In the genomic region with DNA sequence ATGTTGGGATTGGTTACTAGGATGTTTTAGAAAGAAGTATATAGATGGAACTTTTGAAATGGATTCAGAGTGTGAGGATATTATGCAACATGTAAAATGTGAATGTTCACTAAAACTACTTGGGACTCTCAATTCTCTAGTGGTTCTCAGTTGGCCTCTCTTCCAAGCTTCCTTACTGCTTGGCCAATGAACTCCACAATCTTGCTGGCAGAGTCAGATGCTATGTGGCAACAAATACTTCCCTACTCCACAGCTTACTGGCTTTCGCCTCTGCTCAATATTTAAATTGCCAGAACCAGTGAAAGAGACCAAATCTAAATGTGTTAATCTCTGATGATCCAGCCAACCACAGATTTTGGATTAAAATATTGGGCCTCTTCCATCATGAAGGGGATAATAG, we compare ENCODE assay signal across 19 cellular contexts.
A peak's percentile ranks its signal among the peaks of the same experiment; 100 is the strongest.
DNase-seq lines count a peak whose midpoint lies in the region; ATAC-seq and TF ChIP-seq lines count a peak whose summit lies in the region.
"Had no signal": no experiment of that assay in that cellular context is flagged by ENCODE, and none has a peak within 500 bp of the region (broad histone marks: within the 10 kb centered on the region; RNA-seq: fewer than 3 reads in every experiment).

No MANE protein-coding gene starts in this region.

- no peaks in the 10 kb centered on the region for H3K27me3 ChIP-seq in body of pancreas
- no peaks in the 10 kb centered on the region for H3K27me3 ChIP-seq in gastroesophageal sphincter
- H3K27me3 ChIP-seq in gastrocnemius medialis: no peaks in the 10 kb centered on the region
- no peaks in the 10 kb centered on the region for H3K27me3 ChIP-seq in endodermal cell (ENCODE audit: control insufficient read depth, insufficient read depth, low read length, poor library complexity, severe bottlenecking)
- no peaks in the 10 kb centered on the region for H3K27me3 ChIP-seq in prostate gland (replicated peaks; ENCODE audit: insufficient read depth)
- H3K27me3 ChIP-seq: SJCRH30 had no signal

- H3K4me3 ChIP-seq in AG10803 (ENCODE audit: low read length) (no peak overlapping the region), body of pancreas (no peak overlapping the region), gastroesophageal sphincter (no peak overlapping the region), gastrocnemius medialis (no peak overlapping the region), endodermal cell (ENCODE audit: low read length) (no peak overlapping the region), prostate gland (no peak overlapping the region)
- H3K4me3 ChIP-seq: PC-9, SJCRH30 had no signal

- H3K4me3 Mint-ChIP-seq in endodermal cell (no peak overlapping the region), MCF 10A (ENCODE audit: unreplicated experiment) (no peak overlapping the region)
- H3K4me3 Mint-ChIP-seq: CD8-positive, alpha-beta memory T cell; H9 had no signal

- H3K36me3 ChIP-seq in body of pancreas (replicated peaks in 1 of 2; ENCODE audit: insufficient read depth in 1 of 2, low read depth in 2 of 2) (no peaks in the 10 kb centered on the region), gastroesophageal sphincter (no peaks in the 10 kb centered on the region), gastrocnemius medialis (no peaks in the 10 kb centered on the region), endodermal cell (ENCODE audit: control insufficient read depth, insufficient read depth, low read length) (no peaks in the 10 kb centered on the region), prostate gland (no peaks in the 10 kb centered on the region)
- H3K36me3 ChIP-seq: SJCRH30 had no signal

- H3K9me3 ChIP-seq in body of pancreas (no peaks in the 10 kb centered on the region), gastroesophageal sphincter (no peaks in the 10 kb centered on the region), gastrocnemius medialis (no peaks in the 10 kb centered on the region), endodermal cell (ENCODE audit: control insufficient read depth, low read length) (no peaks in the 10 kb centered on the region), prostate gland (no peaks in the 10 kb centered on the region)
- H3K9me3 ChIP-seq: SJCRH30 had no signal

- TF ChIP-seq CTCF in AG10803 (conservative IDR thresholded peaks at IDR 0.05; ENCODE audit: low read length): no peak
- no peak for TF ChIP-seq CTCF in body of pancreas (IDR thresholded peaks at IDR 0.05)
- TF ChIP-seq CTCF in gastroesophageal sphincter (IDR thresholded peaks at IDR 0.05): no peak
- no peak for TF ChIP-seq CTCF in gastrocnemius medialis (IDR thresholded peaks at IDR 0.05 in 4 of 5, conservative IDR thresholded peaks at IDR 0.05 in 1 of 5)
- no peak for TF ChIP-seq CTCF in endodermal cell (conservative IDR thresholded peaks at IDR 0.05)
- no peak for TF ChIP-seq CTCF in prostate gland (IDR thresholded peaks at IDR 0.05)
- TF ChIP-seq CTCF in MCF 10A (IDR thresholded peaks at IDR 0.05; ENCODE audit: unreplicated experiment): no peak

- H3K9ac ChIP-seq in endodermal cell (ENCODE audit: extremely low read depth, low read length, poor library complexity, severe bottlenecking): no peak overlapping the region

- WGBS in body of pancreas, 2 donors: 84 to 92% methylated on average over 1 of the region's 1 CpG
- 71 to 83% methylated on average over 1 of the region's 1 CpG for WGBS in gastroesophageal sphincter (ENCODE audit: low coverage in 1 of 2), 2 donors
- WGBS in endodermal cell (ENCODE audit: insufficient coverage in 1 of 2, insufficient read length in 1 of 2), 2 experiments: 89 to 100% methylated on average over 1 of the region's 1 CpG
- 95% methylated on average over 1 of the region's 1 CpG for whole genome bisulfite sequencing in prostate gland

- in situ Hi-C loops in gastrocnemius medialis (cut with MboI; ENCODE audit: low sequenced_read_pairs in 4 of 4): no loop called here

- no peak overlapping the region for H3K27ac ChIP-seq in body of pancreas
- H3K27ac ChIP-seq in gastroesophageal sphincter: no peak overlapping the region
- no peak overlapping the region for H3K27ac ChIP-seq in gastrocnemius medialis
- H3K27ac ChIP-seq in endodermal cell (ENCODE audit: low read depth, low read length): no peak overlapping the region
- H3K27ac ChIP-seq in prostate gland: no peak overlapping the region
- H3K27ac ChIP-seq: PC-9, RWPE1, SJCRH30 had no signal

- CTCF ChIA-PET in MCF 10A (lab: Yijun Ruan, JAX): no interaction called here

- ATAC-seq in body of pancreas (peak; percentile 24), gastroesophageal sphincter (peak; percentile 86), gastrocnemius medialis (peak; percentile 65 to 75)

- H3K27ac Mint-ChIP-seq in endodermal cell (no peak overlapping the region), MCF 10A (ENCODE audit: low read depth, unreplicated experiment) (no peak overlapping the region)
- H3K27ac Mint-ChIP-seq: CD8-positive, alpha-beta memory T cell; H9 had no signal

- POLR2A ChIA-PET in MCF 10A (lab: Yijun Ruan, JAX): interaction anchor here (0.8 kb wide), 1 partner anchor 12 kb away, joined by 4 read pairs; no protein-coding TSS in a partner anchor

- H3K9me3 Mint-ChIP-seq in endodermal cell: no peaks in the 10 kb centered on the region
- peaks cover 7% of the 10 kb centered on the region for H3K9me3 Mint-ChIP-seq in MCF 10A (ENCODE audit: unreplicated experiment)
- H3K9me3 Mint-ChIP-seq: H9 had no signal

- intact Hi-C loops in body of pancreas (cut with DNase I): no loop called here
- intact Hi-C loops in gastrocnemius medialis (cut with DNase I; ENCODE audit: low total_unique reads): no loop called here
- intact Hi-C loops in prostate gland (cut with DNase I): no loop called here
- intact Hi-C loops in MCF 10A (cut with micrococcal nuclease): no loop called here

- peak; percentile 20 for DNase-seq in AG10803 (ENCODE audit: low read depth)
- no peak for DNase-seq in body of pancreas
- no peak for DNase-seq in gastrocnemius medialis
- DNase-seq in endodermal cell: no peak
- no peak for DNase-seq in prostate gland (ENCODE audit: low spot score)
- no peak for DNase-seq in NCI-H446 treated with DMSO at 0.1 percent for 48 hours (lab: John Stamatoyannopoulos, UW)
- no peak for DNase-seq in MCF 10A (ENCODE audit: unreplicated experiment)
- DNase-seq: C1 segment of cervical spinal cord; CD8-positive, alpha-beta memory T cell; H9; IMR-90; NCI-H1417 treated with DMSO at 0.1 percent for 48 hours; NCI-H1930; NCI-H345; NCI-H526; PC-9; SJCRH30 had no signal

- H3K4me1 Mint-ChIP-seq in endodermal cell: peaks cover 9% of the 10 kb centered on the region
- peaks cover 6% of the 10 kb centered on the region for H3K4me1 Mint-ChIP-seq in MCF 10A (ENCODE audit: insufficient read depth, unreplicated experiment)
- H3K4me1 Mint-ChIP-seq: CD8-positive, alpha-beta memory T cell had no signal

- H3K27me3 Mint-ChIP-seq in endodermal cell (ENCODE audit: insufficient read depth): no peaks in the 10 kb centered on the region
- H3K27me3 Mint-ChIP-seq in MCF 10A (ENCODE audit: insufficient read depth, unreplicated experiment): no peaks in the 10 kb centered on the region
- H3K27me3 Mint-ChIP-seq: CD8-positive, alpha-beta memory T cell had no signal

- BruUV-seq in MCF 10A (replicated peaks; lab: Mats Ljungman, UMichigan): no TSS peak

- H3K4me1 ChIP-seq in body of pancreas: peaks cover 5% of the 10 kb centered on the region
- no peaks in the 10 kb centered on the region for H3K4me1 ChIP-seq in gastroesophageal sphincter
- no peaks in the 10 kb centered on the region for H3K4me1 ChIP-seq in gastrocnemius medialis
- no peaks in the 10 kb centered on the region for H3K4me1 ChIP-seq in endodermal cell (ENCODE audit: control insufficient read depth, insufficient read depth, low read length)
- H3K4me1 ChIP-seq in prostate gland (replicated peaks): no peaks in the 10 kb centered on the region
- H3K4me1 ChIP-seq: SJCRH30 had no signal

- TF ChIP-seq EP300 in gastroesophageal sphincter (IDR thresholded peaks at IDR 0.05): no peak

- no peak for TF ChIP-seq POLR2A in body of pancreas (IDR thresholded peaks at IDR 0.05)
- no peak for TF ChIP-seq POLR2A in gastroesophageal sphincter (IDR thresholded peaks at IDR 0.05)
- no peak for TF ChIP-seq POLR2A in gastrocnemius medialis (IDR thresholded peaks at IDR 0.05)
- TF ChIP-seq POLR2A in prostate gland (IDR thresholded peaks at IDR 0.05): no peak

- no peaks in the 10 kb centered on the region for H3K36me3 Mint-ChIP-seq in endodermal cell (ENCODE audit: low read depth)
- no peaks in the 10 kb centered on the region for H3K36me3 Mint-ChIP-seq in MCF 10A (ENCODE audit: insufficient read depth, unreplicated experiment)
- H3K36me3 Mint-ChIP-seq: CD8-positive, alpha-beta memory T cell had no signal

Comparison
In these comparisons a context has a peak if more than half of its experiments do, and no peak if none do; other contexts are left out.
1. ATAC-seq: peak in every context shown above with its lines; median percentile 86 in gastroesophageal sphincter; 70 in gastrocnemius medialis; 24 in body of pancreas.